In the genomic region with DNA sequence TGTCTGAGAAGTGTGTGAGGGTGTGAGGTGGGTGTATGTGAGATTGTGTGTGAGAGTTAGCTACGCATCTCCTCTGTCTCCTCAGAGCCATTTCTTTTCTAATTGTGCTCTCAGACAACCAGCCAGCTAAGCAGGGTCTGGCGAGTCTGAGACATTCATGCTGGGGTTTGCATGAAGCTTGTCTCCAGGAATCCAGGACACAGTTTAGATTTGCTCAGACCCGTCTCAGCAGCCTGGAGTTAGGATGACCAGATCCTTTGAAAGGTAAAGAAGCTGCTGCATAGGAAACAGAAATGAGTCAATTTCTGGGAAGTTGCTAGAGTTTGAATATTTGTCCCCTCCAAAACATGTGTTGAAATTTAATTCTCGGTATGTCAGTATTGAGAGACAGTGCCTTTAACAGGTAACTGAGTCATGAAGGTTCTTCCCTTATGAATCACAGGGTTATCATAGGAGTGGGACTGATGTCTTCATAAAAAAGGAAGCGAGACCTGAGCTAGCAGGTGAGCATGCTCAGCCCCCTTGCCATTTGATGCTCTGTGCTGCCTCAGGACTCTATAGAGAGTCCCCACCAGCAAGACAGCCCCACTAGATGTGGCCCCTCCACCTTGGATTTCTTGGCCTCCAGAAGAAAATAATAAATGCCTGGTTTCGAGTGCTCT, we compare ENCODE assay signal across 7 cellular contexts.
DNase-seq lines count a peak whose midpoint lies in the region; ATAC-seq lines count a peak whose summit lies in the region.
"Not testable (repeated sequence)": the region's sequence is repeated elsewhere in the genome, so short reads cannot be mapped to it uniquely, and the experiment has no call there.

No MANE protein-coding gene starts in this region.

- not testable (repeated sequence) for H3K4me3 Mint-ChIP-seq in T-cell; activated naive CD8-positive, alpha-beta T cell treated with anti-CD3 and anti-CD28 coated beads for 36 hours
- H3K4me3 Mint-ChIP-seq in activated CD4-positive, alpha-beta memory T cell treated with anti-CD3 and anti-CD28 coated beads for 36 hours, result peak overlapping the region; percentile 47
- H3K4me3 Mint-ChIP-seq in activated T-helper 1 cell treated with anti-CD3 and anti-CD28 coated beads, Interleukin-12 subunit alpha, Interleukin-12 subunit beta, Interleukin-2, Interleukin-4 antibody, amounts not matched to agents 30 ng/mL and 10 ng/mL and 1 ng/mL, durations not matched to agents 14 hours and 24 hours and 36 hours, result peak overlapping the region; percentile 48

- not testable (repeated sequence) for H2BK120ac ChIP-seq in trophoblast cell (ENCODE audit: insufficient read depth, low read length, poor library complexity)

- not testable (repeated sequence) for H2BK12ac ChIP-seq in trophoblast cell (ENCODE audit: low read length)

- H3K27ac ChIP-seq in epithelial cell of prostate (peak overlapping the region; percentile 68), trophoblast cell (ENCODE audit: low read depth, low read length) (peak overlapping the region; percentile 69)

- H3K79me2 ChIP-seq in trophoblast cell (ENCODE audit: control insufficient read depth, insufficient read depth, low read length, poor library complexity), result not testable (repeated sequence)

- H3K27ac Mint-ChIP-seq in T-cell, result peak overlapping the region; percentile 82 to 88
- peak overlapping the region; percentile 93 for H3K27ac Mint-ChIP-seq in activated CD4-positive, alpha-beta memory T cell treated with anti-CD3 and anti-CD28 coated beads for 36 hours
- peak overlapping the region; percentile 97 for H3K27ac Mint-ChIP-seq in activated T-helper 1 cell treated with anti-CD3 and anti-CD28 coated beads, Interleukin-12 subunit alpha, Interleukin-12 subunit beta, Interleukin-2, Interleukin-4 antibody, amounts not matched to agents 30 ng/mL and 10 ng/mL and 1 ng/mL, durations not matched to agents 14 hours and 24 hours and 36 hours
- H3K27ac Mint-ChIP-seq in activated naive CD8-positive, alpha-beta T cell treated with anti-CD3 and anti-CD28 coated beads for 36 hours, result peak overlapping the region; percentile 91

- not testable (repeated sequence) for H3K9me3 Mint-ChIP-seq in T-cell; activated CD4-positive, alpha-beta memory T cell treated with anti-CD3 and anti-CD28 coated beads for 36 hours; activated T-helper 1 cell treated with anti-CD3 and anti-CD28 coated beads, Interleukin-12 subunit alpha, Interleukin-12 subunit beta, Interleukin-2, Interleukin-4 antibody, amounts not matched to agents 30 ng/mL and 10 ng/mL and 1 ng/mL, durations not matched to agents 14 hours and 24 hours and 36 hours; activated naive CD8-positive, alpha-beta T cell treated with anti-CD3 and anti-CD28 coated beads for 36 hours

- not testable (repeated sequence) for H2AK5ac ChIP-seq in trophoblast cell (ENCODE audit: low read length)

- not testable (repeated sequence) for DNase-seq in T-cell; activated CD4-positive, alpha-beta memory T cell treated with anti-CD3 and anti-CD28 coated beads for 36 hours; activated T-helper 1 cell treated with anti-CD3 and anti-CD28 coated beads, Interleukin-12 subunit alpha, Interleukin-12 subunit beta, Interleukin-2, Interleukin-4 antibody, amounts not matched to agents 30 ng/mL and 10 ng/mL and 1 ng/mL, durations not matched to agents 14 hours and 24 hours and 36 hours (ENCODE audit: low spot score); activated naive CD8-positive, alpha-beta T cell treated with anti-CD3 and anti-CD28 coated beads for 36 hours; epithelial cell of prostate (ENCODE audit: low read depth, low spot score); trophoblast cell

- H3K36me3 ChIP-seq in trophoblast cell (ENCODE audit: control insufficient read depth in 1 of 2, insufficient read depth in 2 of 2, low read length in 2 of 2), result not testable (repeated sequence)

- intact Hi-C loops in activated CD4-positive, alpha-beta memory T cell treated with anti-CD3 and anti-CD28 coated beads for 36 hours (cut with micrococcal nuclease); activated T-helper 1 cell treated with anti-CD3 and anti-CD28 coated beads, Interleukin-12 subunit alpha, Interleukin-12 subunit beta, Interleukin-2, Interleukin-4 antibody, amounts not matched to agents 30 ng/mL and 10 ng/mL and 1 ng/mL, durations not matched to agents 14 hours and 24 hours and 36 hours (cut with micrococcal nuclease): not testable (repeated sequence)

- not testable (repeated sequence) for H3K4me3 ChIP-seq in trophoblast cell (ENCODE audit: low read depth, low read length)

- H3K4me2 ChIP-seq in trophoblast cell (ENCODE audit: low read length), result not testable (repeated sequence)

- not testable (repeated sequence) for H3K14ac ChIP-seq in trophoblast cell (ENCODE audit: low read length)

- H3K4ac ChIP-seq in trophoblast cell (ENCODE audit: low read depth, low read length), result not testable (repeated sequence)

- H3K23ac ChIP-seq in trophoblast cell (ENCODE audit: low read length), result not testable (repeated sequence)

- H3K4me1 ChIP-seq in trophoblast cell (ENCODE audit: control insufficient read depth in 1 of 2, insufficient read depth in 2 of 2, low read length in 2 of 2), result not testable (repeated sequence)

- not testable (repeated sequence) for H4K91ac ChIP-seq in trophoblast cell (ENCODE audit: low read depth, low read length)

- H2BK5ac ChIP-seq in trophoblast cell (ENCODE audit: low read depth, low read length, poor library complexity), result not testable (repeated sequence)

- H3K18ac ChIP-seq in trophoblast cell (ENCODE audit: low read length), result not testable (repeated sequence)

- WGBS in trophoblast cell (ENCODE audit: extremely low coverage, insufficient coverage, insufficient read length), result no CpG with 5 or more reads among the region's 6 CpGs

- H3K36me3 Mint-ChIP-seq in T-cell; activated CD4-positive, alpha-beta memory T cell treated with anti-CD3 and anti-CD28 coated beads for 36 hours; activated T-helper 1 cell treated with anti-CD3 and anti-CD28 coated beads, Interleukin-12 subunit alpha, Interleukin-12 subunit beta, Interleukin-2, Interleukin-4 antibody, amounts not matched to agents 30 ng/mL and 10 ng/mL and 1 ng/mL, durations not matched to agents 14 hours and 24 hours and 36 hours (ENCODE audit: low read depth); activated naive CD8-positive, alpha-beta T cell treated with anti-CD3 and anti-CD28 coated beads for 36 hours: not testable (repeated sequence)

- H3K9ac ChIP-seq in trophoblast cell (ENCODE audit: low read length), result not testable (repeated sequence)

- POLR2A ChIA-PET in T-cell (lab: Charles Lee); activated CD4-positive, alpha-beta memory T cell treated with anti-CD3 and anti-CD28 coated beads for 36 hours (lab: Charles Lee): not testable (repeated sequence)

- H2AFZ ChIP-seq in trophoblast cell (ENCODE audit: insufficient read depth, low read length, poor library complexity), result not testable (repeated sequence)

- peaks cover 0 to 16% (median 6%) of the 10 kb centered on the region in 3 donors for H3K4me1 Mint-ChIP-seq in T-cell
- H3K4me1 Mint-ChIP-seq in activated CD4-positive, alpha-beta memory T cell treated with anti-CD3 and anti-CD28 coated beads for 36 hours (ENCODE audit: low read depth), result peaks cover 11% of the 10 kb centered on the region
- peaks cover 11% of the 10 kb centered on the region for H3K4me1 Mint-ChIP-seq in activated T-helper 1 cell treated with anti-CD3 and anti-CD28 coated beads, Interleukin-12 subunit alpha, Interleukin-12 subunit beta, Interleukin-2, Interleukin-4 antibody, amounts not matched to agents 30 ng/mL and 10 ng/mL and 1 ng/mL, durations not matched to agents 14 hours and 24 hours and 36 hours (ENCODE audit: low read depth)
- peaks cover 10% of the 10 kb centered on the region for H3K4me1 Mint-ChIP-seq in activated naive CD8-positive, alpha-beta T cell treated with anti-CD3 and anti-CD28 coated beads for 36 hours

- not testable (repeated sequence) for H3K27me3 ChIP-seq in trophoblast cell (ENCODE audit: insufficient read depth, low read length)

- H3K9me3 ChIP-seq in trophoblast cell (ENCODE audit: insufficient read depth, low read depth, low read length), result not testable (repeated sequence)

- ATAC-seq in HG02642 (IDR thresholded peaks at IDR 0.05; ENCODE audit: poor library complexity, unreplicated experiment), result peak; percentile 50
- ATAC-seq in T-cell (replicated peaks in 1 of 4), result peak in 3 of 4 experiments; percentile 57 to 63 (median 61)

- H4K12ac ChIP-seq in trophoblast cell (ENCODE audit: low read depth, low read length), result not testable (repeated sequence)

- H3K79me1 ChIP-seq in trophoblast cell (ENCODE audit: low read length), result not testable (repeated sequence)

- H4K8ac ChIP-seq in trophoblast cell (ENCODE audit: low read depth, low read length), result not testable (repeated sequence)

- H3K27me3 Mint-ChIP-seq in T-cell; activated CD4-positive, alpha-beta memory T cell treated with anti-CD3 and anti-CD28 coated beads for 36 hours; activated T-helper 1 cell treated with anti-CD3 and anti-CD28 coated beads, Interleukin-12 subunit alpha, Interleukin-12 subunit beta, Interleukin-2, Interleukin-4 antibody, amounts not matched to agents 30 ng/mL and 10 ng/mL and 1 ng/mL, durations not matched to agents 14 hours and 24 hours and 36 hours (ENCODE audit: insufficient read depth); activated naive CD8-positive, alpha-beta T cell treated with anti-CD3 and anti-CD28 coated beads for 36 hours: not testable (repeated sequence)

- CTCF ChIA-PET in T-cell (lab: Charles Lee); activated CD4-positive, alpha-beta memory T cell treated with anti-CD3 and anti-CD28 coated beads for 36 hours (lab: Charles Lee): not testable (repeated sequence)
